19 cellular contexts compared by ENCODE assay signal in genomic region chr2:95287806-95288205, GRCh38. TPM values are rescaled to one million over a fixed set of nuclear protein-coding genes. Genes with fewer than 3 reads are reported as not detected.
"Had no signal": no experiment of that assay in that cellular context is flagged by ENCODE, and none has a peak within 500 bp of the region (broad histone marks: within the 10 kb centered on the region; RNA-seq: fewer than 3 reads in every experiment).

No MANE protein-coding gene starts in this region.

- ATAC-seq: activated CD8-positive, alpha-beta T cell treated with anti-CD3 and anti-CD28 coated beads for 36 hours; activated T-helper 17 cell treated with anti-CD3 and anti-CD28 coated beads, Interleukin-2, amount 50 U/mL, for 72 hours; foreskin keratinocyte; left cardiac atrium; naive thymus-derived CD8-positive, alpha-beta T cell; stimulated activated memory B cell treated with anti-CD40 and anti-IgM and Interleukin-4, amounts not matched to agents 10 μg/mL and 1 μg/mL and 100 μg/mL, for 72 hours had no signal

- DNase-seq: activated B cell treated with CpG ODN at 0.5 μM for 24 hours; activated CD4-positive, alpha-beta T cell treated with anti-CD3 and anti-CD28 coated beads for 48 hours; activated CD8-positive, alpha-beta T cell treated with anti-CD3 and anti-CD28 coated beads for 36 hours; activated naive CD4-positive, alpha-beta T cell treated with anti-CD3 and anti-CD28 coated beads for 36 hours; activated T-cell treated with anti-CD3 and anti-CD28 coated beads, Interleukin-2, amount 50 U/mL, for 1 hour; central memory CD4-positive, alpha-beta T cell; colonic mucosa; endodermal cell; foreskin keratinocyte; hippocampal formation; left cardiac atrium; mesendoderm; naive thymus-derived CD8-positive, alpha-beta T cell; retina; spleen; stimulated activated CD4-positive, alpha-beta T cell treated with anti-CD3 and anti-CD28 coated beads, Interleukin-4, amount 100 ng/mL, for 4 hours; testis had no signal

RNA-seq across cellular contexts. Expression of gene KCNIP3, which starts 9.3 kb away (rescaled TPM):
- total RNA-seq: activated B cell treated with CpG ODN at 0.5 μM for 24 hours; activated CD8-positive, alpha-beta T cell treated with anti-CD3 and anti-CD28 coated beads for 36 hours; activated naive CD4-positive, alpha-beta T cell treated with anti-CD3 and anti-CD28 coated beads for 36 hours; activated T-helper 17 cell treated with anti-CD3 and anti-CD28 coated beads, Interleukin-2, amount 50 U/mL, for 72 hours; naive thymus-derived CD8-positive, alpha-beta T cell had no signal
